28 cellular contexts compared by ENCODE assay signal in genomic region chr15:46900992-46901391, GRCh38.
DNase-seq lines count a peak whose midpoint lies in the region; ATAC-seq and TF ChIP-seq lines count a peak whose summit lies in the region.
"Had no signal": no experiment of that assay in that cellular context is flagged by ENCODE, and none has a peak within 500 bp of the region (broad histone marks: within the 10 kb centered on the region; RNA-seq: fewer than 3 reads in every experiment).

No MANE protein-coding gene starts in this region.

- H3K4me3 ChIP-seq in AG10803 (ENCODE audit: low read length) (no peak overlapping the region), epithelial cell of esophagus (ENCODE audit: low read length) (no peak overlapping the region), mesenchymal stem cell (ENCODE audit: insufficient read depth in 1 of 2, low read depth in 1 of 2, low read length in 2 of 2) (no peak overlapping the region)
- H3K4me3 ChIP-seq: BLaER1 treated with 17β-estradiol and CSF1 and Interleukin-3, amounts not matched to agents 10 nM and 100 nM; K562; SK-N-MC had no signal

- H3K14ac ChIP-seq in mesenchymal stem cell (ENCODE audit: low read length in 2 of 2), result no peak overlapping the region

- no peaks in the 10 kb centered on the region for H3K4me1 ChIP-seq in mesenchymal stem cell (ENCODE audit: control insufficient read depth, insufficient read depth, low read depth, low read length)
- H3K4me1 ChIP-seq: BLaER1 treated with 17β-estradiol and CSF1 and Interleukin-3, amounts not matched to agents 10 nM and 100 nM had no signal

- no peak overlapping the region for H2BK120ac ChIP-seq in mesenchymal stem cell (ENCODE audit: low read depth, low read length)

- no peak overlapping the region for H3K4me2 ChIP-seq in mesenchymal stem cell (ENCODE audit: low read length, poor library complexity, severe bottlenecking)
- H3K4me2 ChIP-seq: BLaER1 treated with 17β-estradiol and CSF1 and Interleukin-3, amounts not matched to agents 10 nM and 100 nM had no signal

- no peak overlapping the region for H2BK15ac ChIP-seq in mesenchymal stem cell (ENCODE audit: low read depth, poor library complexity, severe bottlenecking)

- peaks cover 5% of the 10 kb centered on the region for H3K9me3 ChIP-seq in mesenchymal stem cell (ENCODE audit: control insufficient read depth, low read length)
- H3K9me3 ChIP-seq: BLaER1 treated with 17β-estradiol and CSF1 and Interleukin-3, amounts not matched to agents 10 nM and 100 nM had no signal

- no peak for TF ChIP-seq CTCF in AG10803 (conservative IDR thresholded peaks at IDR 0.05; ENCODE audit: low read length)
- TF ChIP-seq CTCF in epithelial cell of esophagus (IDR thresholded peaks at IDR 0.05; ENCODE audit: insufficient read depth, low read depth, low read length, missing control alignments), result no peak

- DNase-seq in AG10803 (ENCODE audit: low read depth) (peak; percentile 0), HS-5 (ENCODE audit: low read depth) (peak; percentile 28), epithelial cell of esophagus (ENCODE audit: low read depth) (peak; percentile 3), mesenchymal stem cell (peak; percentile 14), DMS114 treated with DMSO at 0.1 percent for 48 hours (lab: John Stamatoyannopoulos, UW; ENCODE audit: unreplicated experiment) (no peak), NK-92 (lab: John Stamatoyannopoulos, UW; ENCODE audit: unreplicated experiment) (no peak), amniotic stem cell (lab: John Stamatoyannopoulos, UW) (no peak)
- DNase-seq: 8988T; ACHN; AML-193; CD4-positive, alpha-beta T cell; DMS53; HCEC 1CT; Kasumi-1; MV-4-11; NCI-H1105; NCI-H146; NCI-H1930; NCI-H2107; NCI-H446; SIG-M5; SW 1271 had no signal

- H3K27ac ChIP-seq in mesenchymal stem cell (ENCODE audit: low read length, poor library complexity, severe bottlenecking), result no peak overlapping the region
- H3K27ac ChIP-seq: BLaER1 treated with 17β-estradiol and CSF1 and Interleukin-3, amounts not matched to agents 10 nM and 100 nM; HL-60; SK-N-MC had no signal

- no peaks in the 10 kb centered on the region for H3K27me3 ChIP-seq in mesenchymal stem cell (ENCODE audit: control insufficient read depth in 1 of 2, insufficient read depth in 1 of 2, low read length in 2 of 2)
- H3K27me3 ChIP-seq: BLaER1 treated with 17β-estradiol and CSF1 and Interleukin-3, amounts not matched to agents 10 nM and 100 nM had no signal

- no peak overlapping the region for H2BK5ac ChIP-seq in mesenchymal stem cell (ENCODE audit: low read depth, low read length, poor library complexity, severe bottlenecking)

- ATAC-seq in HG02884 (IDR thresholded peaks at IDR 0.05; ENCODE audit: unreplicated experiment), result no peak
- ATAC-seq: K562, Panc1 had no signal

- H2BK12ac ChIP-seq in mesenchymal stem cell (ENCODE audit: low read length in 2 of 2), result no peak overlapping the region

- H2AFZ ChIP-seq in mesenchymal stem cell (ENCODE audit: low read depth, low read length), result no peak overlapping the region

- no peak overlapping the region for H3K9ac ChIP-seq in mesenchymal stem cell (ENCODE audit: low read length)
- H3K9ac ChIP-seq: BLaER1 treated with 17β-estradiol and CSF1 and Interleukin-3, amounts not matched to agents 10 nM and 100 nM had no signal

- H2AK5ac ChIP-seq in mesenchymal stem cell (ENCODE audit: low read length, severe bottlenecking), result no peak overlapping the region

- H3K4ac ChIP-seq in mesenchymal stem cell (ENCODE audit: low read depth in 1 of 2, low read length in 2 of 2), result no peak overlapping the region

- H3K18ac ChIP-seq in mesenchymal stem cell (ENCODE audit: low read depth in 1 of 2, low read length in 2 of 2), result no peak overlapping the region

- no peak overlapping the region for H3K23ac ChIP-seq in mesenchymal stem cell (ENCODE audit: low read length in 2 of 2)

- H4K91ac ChIP-seq in mesenchymal stem cell (ENCODE audit: low read length), result no peak overlapping the region

- no peak overlapping the region for H4K8ac ChIP-seq in mesenchymal stem cell (ENCODE audit: low read length)

- WGBS in mesenchymal stem cell, result 70% methylated on average over 1 of the region's 2 CpGs

- H3K79me1 ChIP-seq in mesenchymal stem cell (replicated peaks; ENCODE audit: low read length, poor library complexity, severe bottlenecking), result no peaks in the 10 kb centered on the region

- no peaks in the 10 kb centered on the region for H3K36me3 ChIP-seq in mesenchymal stem cell (ENCODE audit: control insufficient read depth in 1 of 2, insufficient read depth in 2 of 2, low read depth in 1 of 2, low read length in 2 of 2)
- H3K36me3 ChIP-seq: BLaER1 treated with 17β-estradiol and CSF1 and Interleukin-3, amounts not matched to agents 10 nM and 100 nM had no signal

Comparison
In these comparisons a context has a peak if more than half of its experiments do, and no peak if none do; other contexts are left out.
1. DNase-seq: peak in AG10803 (single experiment), HS-5 (single experiment), epithelial cell of esophagus (single experiment) and mesenchymal stem cell (single experiment); none in DMS114 treated with DMSO at 0.1 percent for 48 hours (single experiment), NK-92 (single experiment) and amniotic stem cell (single experiment).